In genomic region chr7:30330134-30331111, GRCh38 we compare ENCODE assay signal across 1 cellular context.
TF ChIP-seq lines count a peak whose summit lies in the region.

No MANE protein-coding gene starts in this region.

TF ChIP-seq in HepG2, 621 proteins besides CTCF, POLR2A, EP300 and RAD21 (continued from another document):
- TF ChIP-seq BCL6 (CRISPR knock-in tag; IDR thresholded peaks at IDR 0.05) = no peak
- TF ChIP-seq ZNF264 (CRISPR knock-in tag; IDR thresholded peaks at IDR 0.05) = no peak
- TF ChIP-seq AHR (CRISPR knock-in tag; IDR thresholded peaks at IDR 0.05) = no peak
- TF ChIP-seq ZNF556 (CRISPR knock-in tag; IDR thresholded peaks at IDR 0.05; ENCODE audit: borderline replicate concordance) = no peak
- no peak for TF ChIP-seq ATF6 (CRISPR knock-in tag; conservative IDR thresholded peaks at IDR 0.05)
- TF ChIP-seq EEA1 (CRISPR knock-in tag; IDR thresholded peaks at IDR 0.05; ENCODE audit: borderline replicate concordance) = no peak
